In genomic region chr12:48988030-48988649, GRCh38 we compare ENCODE assay signal across 8 cellular contexts. TPM values are rescaled to one million over a fixed set of nuclear protein-coding genes. Genes with fewer than 3 reads are reported as not detected.
A peak's percentile ranks its signal among the peaks of the same experiment; 100 is the strongest.
DNase-seq lines count a peak whose midpoint lies in the region; ATAC-seq, FAIRE-seq and TF ChIP-seq lines count a peak whose summit lies in the region.

No MANE protein-coding gene starts in this region.

- ATAC-seq in esophagus mucosa = peak; percentile 57
- peak; percentile 71 to 83 for ATAC-seq in natural killer cell treated with Interleukin-12 subunit alpha and Interleukin-12 subunit beta and Interleukin-15 and Interleukin-18, amount 100 ng/mL, for 72 hours
- ATAC-seq in HG03095 (IDR thresholded peaks at IDR 0.05; ENCODE audit: unreplicated experiment) = no peak

- H3K9me3 ChIP-seq in A673 (ENCODE audit: low read depth, low read length, poor library complexity, severe bottlenecking) (no peaks in the 10 kb centered on the region), tibial nerve (no peaks in the 10 kb centered on the region)

- no peaks in the 10 kb centered on the region for H3K36me3 ChIP-seq in A673 (ENCODE audit: insufficient read depth, low read length, poor library complexity, severe bottlenecking)
- no peaks in the 10 kb centered on the region for H3K36me3 ChIP-seq in tibial nerve

- TF ChIP-seq POLR2A in GM12891 (IDR thresholded peaks at IDR 0.05; ENCODE audit: low read depth, low read length) = no peak
- no peak for TF ChIP-seq POLR2A in tibial nerve (IDR thresholded peaks at IDR 0.05)

- intact Hi-C loops in A673 (cut with micrococcal nuclease; ENCODE audit: unreplicated experiment) = no loop called here

- no peaks in the 10 kb centered on the region for H3K9me3 Mint-ChIP-seq in natural killer cell treated with Interleukin-12 subunit alpha and Interleukin-12 subunit beta and Interleukin-15 and Interleukin-18, amount 100 ng/mL, for 72 hours

- H3K4me1 Mint-ChIP-seq in natural killer cell treated with Interleukin-12 subunit alpha and Interleukin-12 subunit beta and Interleukin-15 and Interleukin-18, amount 100 ng/mL, for 72 hours (ENCODE audit: low read depth in 2 of 2) = peaks cover 10 to 12% of the 10 kb centered on the region in 2 donors

- POLR2A ChIA-PET in A673 (lab: Charles Lee; ENCODE audit: low non-redundant PET) = interaction anchor here (0.6 kb wide), 1 partner anchor 94 kb away, joined by 8 read pairs; no protein-coding TSS in a partner anchor

- peaks cover 19% of the 10 kb centered on the region for H3K27me3 ChIP-seq in A673 (replicated peaks; ENCODE audit: insufficient read depth, low read depth, low read length, poor library complexity)
- peaks cover 0 to 96% of the 10 kb centered on the region in 2 donors for H3K27me3 ChIP-seq in tibial nerve

- no peak overlapping the region for H3K27ac ChIP-seq in A673 (ENCODE audit: low read depth, low read length, poor library complexity, severe bottlenecking)
- H3K27ac ChIP-seq in tibial nerve = no peak overlapping the region

- CTCF ChIA-PET in A673 (lab: Charles Lee) = interaction anchor here (0.5 to 2.4 kb wide), 18 partner anchors 8 to 1778 kb away, joined by 3 to 28 read pairs (median 4); partner anchors contain the start of genes ARF3, DDN and RND1

- no peak overlapping the region for H3K27ac Mint-ChIP-seq in natural killer cell treated with Interleukin-12 subunit alpha and Interleukin-12 subunit beta and Interleukin-15 and Interleukin-18, amount 100 ng/mL, for 72 hours

- TF ChIP-seq CTCF in A673 (conservative IDR thresholded peaks at IDR 0.05; ENCODE audit: low read depth, low read length) = peak; percentile 97
- peak; percentile 63 to 75 (median 66) for TF ChIP-seq CTCF in tibial nerve (IDR thresholded peaks at IDR 0.05)

- FAIRE-seq in GM12891 (lab: Jason Lieb, UNC) = peak; percentile 83

- BruUV-seq in A673 (replicated peaks; lab: Mats Ljungman, UMichigan) = no TSS peak

- peaks cover 17% of the 10 kb centered on the region for H3K4me1 ChIP-seq in A673 (ENCODE audit: insufficient read depth, low read length, poor library complexity, severe bottlenecking)
- no peaks in the 10 kb centered on the region for H3K4me1 ChIP-seq in tibial nerve

- no peak overlapping the region for H3K4me3 ChIP-seq in A673 (ENCODE audit: low read depth, low read length, poor library complexity, severe bottlenecking)
- H3K4me3 ChIP-seq in tibial nerve = no peak overlapping the region

- no peak for TF ChIP-seq EP300 in tibial nerve (IDR thresholded peaks at IDR 0.05)

- peaks cover 33 to 37% of the 10 kb centered on the region in 2 donors for H3K27me3 Mint-ChIP-seq in natural killer cell treated with Interleukin-12 subunit alpha and Interleukin-12 subunit beta and Interleukin-15 and Interleukin-18, amount 100 ng/mL, for 72 hours

- no peak overlapping the region for H3K4me3 Mint-ChIP-seq in natural killer cell treated with Interleukin-12 subunit alpha and Interleukin-12 subunit beta and Interleukin-15 and Interleukin-18, amount 100 ng/mL, for 72 hours

- 31 to 32% methylated on average over 13 to 16 of the region's 16 CpGs for WGBS in tibial nerve, 2 donors

- H3K36me3 Mint-ChIP-seq in natural killer cell treated with Interleukin-12 subunit alpha and Interleukin-12 subunit beta and Interleukin-15 and Interleukin-18, amount 100 ng/mL, for 72 hours = no peaks in the 10 kb centered on the region

- peak; percentile 60 for DNase-seq in A673 (ENCODE audit: low spot score)
- peak; percentile 68 for DNase-seq in GM12891 (ENCODE audit: insufficient read length, low spot score)
- peak; percentile 70 for DNase-seq in NCI-H69 (lab: John Stamatoyannopoulos, UW)
- DNase-seq in activated CD8-positive, alpha-beta memory T cell treated with anti-CD3 and anti-CD28 coated beads for 24 hours = peak; percentile 92
- peak; percentile 74 for DNase-seq in natural killer cell treated with Interleukin-12 subunit alpha and Interleukin-12 subunit beta and Interleukin-15 and Interleukin-18, amount 100 ng/mL, for 72 hours (ENCODE audit: low spot score)
- DNase-seq in tibial nerve (ENCODE audit: low spot score in 2 of 2) = peak; percentile 51 to 74

TF ChIP-seq in GM12891, 5 proteins besides CTCF, POLR2A, EP300 and RAD21:
- TF ChIP-seq PAX5 (IDR thresholded peaks at IDR 0.05; ENCODE audit: insufficient read depth, low read length, severe bottlenecking) (no peak), TAF1 (IDR thresholded peaks at IDR 0.05; ENCODE audit: low read depth, low read length) (no peak), POLR2AphosphoS5 (IDR thresholded peaks at IDR 0.05; ENCODE audit: low read depth, low read length) (no peak), SPI1 (IDR thresholded peaks at IDR 0.05; ENCODE audit: low read depth, low read length) (no peak), POU2F2 (IDR thresholded peaks at IDR 0.05; ENCODE audit: low read depth, low read length) (no peak)

RNA-seq across cellular contexts. Expression of gene WNT1, which starts 10.0 kb away (rescaled TPM):
- not detected in 2 replicates for total RNA-seq in A673 (2021)
- polyA plus RNA-seq in GM12891 (2012; ENCODE audit: low read depth, missing spikeins) = not detected
- total RNA-seq in esophagus mucosa = not detected
- not detected for total RNA-seq in natural killer cell treated with Interleukin-12 subunit alpha and Interleukin-12 subunit beta and Interleukin-15 and Interleukin-18, amount 100 ng/mL, for 72 hours
- not detected for total RNA-seq in tibial nerve

RNA-seq across cellular contexts. Expression of gene DDN, which starts 11.0 kb away (rescaled TPM):
- total RNA-seq in A673 (2021) = 2.7 and 2.9 TPM in 2 replicates
- polyA plus RNA-seq in GM12891 (2012; ENCODE audit: low read depth, missing spikeins) = 2.0 TPM
- 0.28 TPM for total RNA-seq in esophagus mucosa
- 1 to 10 TPM in 1 of 2 donors, under 1 TPM in 1; 0.48 to 1.1 TPM for total RNA-seq in natural killer cell treated with Interleukin-12 subunit alpha and Interleukin-12 subunit beta and Interleukin-15 and Interleukin-18, amount 100 ng/mL, for 72 hours
- not detected for total RNA-seq in tibial nerve

RNA-seq across cellular contexts. Expression of gene WNT10B, which starts 16.6 kb away (rescaled TPM):
- total RNA-seq in A673 (2021) (0.17 and 0.50 TPM in 2 replicates), esophagus mucosa (0.48 TPM), tibial nerve (10 to 100 TPM in 1 of 4 donors, 1 to 10 TPM in 2, under 1 TPM in 1; 0.60 to 11.0 (median 3.6) TPM)
- polyA plus RNA-seq in GM12891 (2012; ENCODE audit: low read depth, missing spikeins) = 0.30 TPM
- total RNA-seq in natural killer cell treated with Interleukin-12 subunit alpha and Interleukin-12 subunit beta and Interleukin-15 and Interleukin-18, amount 100 ng/mL, for 72 hours = under 1 TPM in 1 of 2 donors, not detected in 1; 0.50 TPM

RNA-seq across cellular contexts. Expression of gene PRKAG1, which starts 30.4 kb away (rescaled TPM):
- total RNA-seq in A673 (2021) (50.7 and 59.6 TPM in 2 replicates), esophagus mucosa (52.8 TPM), tibial nerve (10 to 100 TPM; 40.6 to 60.7 (median 46.1) TPM)
- polyA plus RNA-seq in GM12891 (2012; ENCODE audit: low read depth, missing spikeins) = 49.9 TPM
- 10 to 100 TPM; 63.4 to 70.3 TPM for total RNA-seq in natural killer cell treated with Interleukin-12 subunit alpha and Interleukin-12 subunit beta and Interleukin-15 and Interleukin-18, amount 100 ng/mL, for 72 hours

RNA-seq across cellular contexts. Expression of gene ARF3, which starts 30.9 kb away (rescaled TPM):
- total RNA-seq in A673 (2021) (183 and 196 TPM in 2 replicates), esophagus mucosa (144 TPM), tibial nerve (10 to 100 TPM; 45.3 to 55.2 (median 49.3) TPM)
- polyA plus RNA-seq in GM12891 (2012; ENCODE audit: low read depth, missing spikeins) = 121 TPM
- total RNA-seq in natural killer cell treated with Interleukin-12 subunit alpha and Interleukin-12 subunit beta and Interleukin-15 and Interleukin-18, amount 100 ng/mL, for 72 hours = 100 to 1,000 TPM; 125 to 156 TPM
